35 cellular contexts compared by ENCODE assay signal in genomic region chr10:44843484-44843883, GRCh38.
"Had no signal": no experiment of that assay in that cellular context is flagged by ENCODE, and none has a peak within 500 bp of the region (broad histone marks: within the 10 kb centered on the region; RNA-seq: fewer than 3 reads in every experiment).

No MANE protein-coding gene starts in this region.

- DNase-seq: Karpas-422, Kasumi-1, KG1, MG63, MM.1S, MV-4-11, NCI-H1048, NCI-H1092, NCI-H1092 treated with DMSO at 0.1 percent for 48 hours, NCI-H1105, NCI-H1105 treated with DMSO at 0.1 percent for 48 hours, NCI-H1417, NCI-H1417 treated with DMSO at 0.1 percent for 48 hours, NCI-H1436, NCI-H1436 treated with DMSO at 0.1 percent for 48 hours, NCI-H146, NCI-H1694, NCI-H1694 treated with DMSO at 0.1 percent for 48 hours, NCI-H187, NCI-H187 treated with DMSO at 0.1 percent for 48 hours, NCI-H1930, NCI-H2029, NCI-H2029 treated with DMSO at 0.1 percent for 48 hours, NCI-H2081, NCI-H2081 treated with DMSO at 0.1 percent for 48 hours, NCI-H2107, NCI-H2171, NCI-H2171 treated with DMSO at 0.1 percent for 48 hours, NCI-H2227 treated with DMSO at 0.1 percent for 48 hours, NCI-H226, NCI-H345, NCI-H446, NCI-H446 treated with DMSO at 0.1 percent for 48 hours, NCI-H510A had no signal

- H3K9ac ChIP-seq: KMS-11 had no signal

- H3K36me3 ChIP-seq: MG63 had no signal

- H3K27me3 ChIP-seq: MG63 had no signal

- H3K4me2 ChIP-seq: KMS-11 had no signal

- H3K27ac ChIP-seq: KMS-11 had no signal

- H3K9me3 ChIP-seq: MG63 had no signal

- H3K4me3 ChIP-seq: MG63 had no signal
